ENCODE assay signal across 8 cellular contexts in the genomic region with DNA sequence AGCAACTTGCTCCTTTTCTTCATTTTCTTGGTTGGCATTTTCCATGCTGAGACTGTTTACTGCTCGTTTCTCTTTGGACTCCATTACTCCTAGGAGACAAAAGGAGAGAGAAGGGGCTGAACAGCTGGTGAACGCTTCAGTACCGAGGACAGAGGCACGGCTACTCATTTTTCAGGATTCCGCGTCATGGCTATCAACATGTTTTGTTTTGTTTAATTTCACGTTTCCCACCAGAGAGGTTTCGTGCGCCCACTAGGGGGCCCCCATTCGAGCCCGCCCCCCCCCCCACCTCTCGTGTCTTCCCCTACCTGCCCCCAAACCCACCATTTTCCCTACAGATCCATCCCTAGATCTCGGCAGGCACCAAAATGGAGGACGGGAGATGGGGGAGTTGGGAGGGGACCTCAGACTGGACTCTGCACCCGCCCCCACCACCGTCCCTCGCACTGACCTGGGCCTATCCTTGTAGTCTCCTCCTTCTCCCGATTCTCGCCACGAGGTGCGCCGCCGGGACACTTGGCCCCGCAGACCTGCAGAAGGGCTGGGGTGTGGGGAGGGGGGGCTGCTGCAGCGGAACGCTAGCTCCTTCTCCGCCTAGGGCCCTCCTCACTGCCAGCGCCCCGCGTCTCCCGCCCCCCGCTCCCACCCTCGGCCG. TPM values are rescaled to one million over a fixed set of nuclear protein-coding genes. Genes with fewer than 3 reads are reported as not detected.
A peak's percentile ranks its signal among the peaks of the same experiment; 100 is the strongest.
DNase-seq lines count a peak whose midpoint lies in the region; ATAC-seq and TF ChIP-seq lines count a peak whose summit lies in the region.

No MANE protein-coding gene starts in this region.

- H3K36me3 ChIP-seq in spleen = no peaks in the 10 kb centered on the region

- H3K4me3 Mint-ChIP-seq in WTC11 = peak overlapping the region; percentile 72

- TF ChIP-seq CTCF in AG09309 (IDR thresholded peaks at IDR 0.05; ENCODE audit: control insufficient read depth, insufficient read depth, low read depth, low read length, missing control alignments) (no peak), WTC11 (IDR thresholded peaks at IDR 0.05) (no peak), spleen (IDR thresholded peaks at IDR 0.05 in 8 of 11, conservative IDR thresholded peaks at IDR 0.05 in 3 of 11) (no peak)

- no peak for TF ChIP-seq RAD21 in Ishikawa (IDR thresholded peaks at IDR 0.05; ENCODE audit: low read depth)

- peak overlapping the region; percentile 3 for H3K27ac Mint-ChIP-seq in WTC11

- H3K27me3 Mint-ChIP-seq in WTC11 (ENCODE audit: low read depth) = peaks cover 16% of the 10 kb centered on the region

- 2% methylated on average over 32 of the region's 34 CpGs for WGBS in right cardiac atrium
- WGBS in spleen, 5 donors = 2 to 28% (median 9%) methylated on average over 20 to 34 of the region's 34 CpGs

- H3K9me3 Mint-ChIP-seq in WTC11 = no peaks in the 10 kb centered on the region

- ATAC-seq in WTC11 = peak; percentile 71
- peak in 1 of 2 donors; percentile 41 for ATAC-seq in right cardiac atrium
- ATAC-seq in GM21723 (IDR thresholded peaks at IDR 0.05; ENCODE audit: unreplicated experiment) = no peak

- POLR2A ChIA-PET in WTC11 (lab: Charles Lee) = interaction anchor here (0.6 kb wide), 1 partner anchor 108 kb away, joined by 3 read pairs; no protein-coding TSS in a partner anchor

- no peak for TF ChIP-seq POLR2A in spleen (IDR thresholded peaks at IDR 0.05)

- H3K36me3 Mint-ChIP-seq in WTC11 = peaks cover 4% of the 10 kb centered on the region; the same call in 1 of the 2 replicates

- H3K4me3 ChIP-seq in AG09309 (ENCODE audit: control insufficient read depth, low read depth, low read length) (peak overlapping the region; percentile 45), right cardiac atrium (ENCODE audit: low read length) (peak overlapping the region; percentile 11), spleen (peak overlapping the region in 7 of 8 donors; percentile 15 to 59 (median 29))

- H3K4me1 ChIP-seq in right cardiac atrium (ENCODE audit: control insufficient read depth, insufficient read depth, low read length) (no peaks in the 10 kb centered on the region), spleen (no peaks in the 10 kb centered on the region)

- H3K9me3 ChIP-seq in right cardiac atrium (ENCODE audit: control insufficient read depth, low read length) (no peaks in the 10 kb centered on the region), spleen (no peaks in the 10 kb centered on the region)

- 0 out of 2 replicates have a peak, but pooled peaks cover 2% of the 10 kb centered on the region for H3K4me1 Mint-ChIP-seq in WTC11

- H3K27me3 ChIP-seq in right cardiac atrium (ENCODE audit: control insufficient read depth, insufficient read depth) (no peaks in the 10 kb centered on the region), spleen (replicated peaks in 1 of 7) (peaks cover 0 to 20% (median 10%) of the 10 kb centered on the region in 7 donors)

- no peak for TF ChIP-seq EP300 in Ishikawa (IDR thresholded peaks at IDR 0.05; ENCODE audit: borderline replicate concordance)

- H3K27ac ChIP-seq in right cardiac atrium (ENCODE audit: low read length) = no peak overlapping the region
- H3K27ac ChIP-seq in spleen = no peak overlapping the region

- DNase-seq in AG09309 (ENCODE audit: low read depth) (no peak), WTC11 (ENCODE audit: low spot score) (peak; percentile 43), right cardiac atrium (peak in 2 of 3 donors; percentile 21 to 51), spleen (no peak), NK-92 (lab: John Stamatoyannopoulos, UW; ENCODE audit: unreplicated experiment) (no peak), NCI-H128 (lab: John Stamatoyannopoulos, UW; ENCODE audit: unreplicated experiment) (no peak)

- CTCF ChIA-PET in WTC11 (lab: Charles Lee) = interaction anchor here (1.4 kb wide), 1 partner anchor 112 kb away, joined by 9 read pairs; no protein-coding TSS in a partner anchor

- intact Hi-C loops in right cardiac atrium (cut with DNase I) (no loop called here), spleen (cut with DNase I; ENCODE audit: low total_unique reads) (no loop called here)

TF ChIP-seq in Ishikawa, 13 proteins besides CTCF, POLR2A, EP300 and RAD21 (continues in another document):
- TF ChIP-seq NFIC (IDR thresholded peaks at IDR 0.05) (no peak), CEBPB (IDR thresholded peaks at IDR 0.05) (no peak), YY1 (IDR thresholded peaks at IDR 0.05; ENCODE audit: low read depth) (peak; percentile 52; the same call in 1 of the 2 replicates), FOXM1 (IDR thresholded peaks at IDR 0.05; ENCODE audit: borderline replicate concordance, low read depth) (no peak)
- TF ChIP-seq, protein P1, sequence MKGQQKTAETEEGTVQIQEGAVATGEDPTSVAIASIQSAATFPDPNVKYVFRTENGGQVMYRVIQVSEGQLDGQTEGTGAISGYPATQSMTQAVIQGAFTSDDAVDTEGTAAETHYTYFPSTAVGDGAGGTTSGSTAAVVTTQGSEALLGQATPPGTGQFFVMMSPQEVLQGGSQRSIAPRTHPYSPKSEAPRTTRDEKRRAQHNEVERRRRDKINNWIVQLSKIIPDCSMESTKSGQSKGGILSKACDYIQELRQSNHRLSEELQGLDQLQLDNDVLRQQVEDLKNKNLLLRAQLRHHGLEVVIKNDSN (IDR thresholded peaks at IDR 0.05) = no peak
- TF ChIP-seq, protein P2, sequence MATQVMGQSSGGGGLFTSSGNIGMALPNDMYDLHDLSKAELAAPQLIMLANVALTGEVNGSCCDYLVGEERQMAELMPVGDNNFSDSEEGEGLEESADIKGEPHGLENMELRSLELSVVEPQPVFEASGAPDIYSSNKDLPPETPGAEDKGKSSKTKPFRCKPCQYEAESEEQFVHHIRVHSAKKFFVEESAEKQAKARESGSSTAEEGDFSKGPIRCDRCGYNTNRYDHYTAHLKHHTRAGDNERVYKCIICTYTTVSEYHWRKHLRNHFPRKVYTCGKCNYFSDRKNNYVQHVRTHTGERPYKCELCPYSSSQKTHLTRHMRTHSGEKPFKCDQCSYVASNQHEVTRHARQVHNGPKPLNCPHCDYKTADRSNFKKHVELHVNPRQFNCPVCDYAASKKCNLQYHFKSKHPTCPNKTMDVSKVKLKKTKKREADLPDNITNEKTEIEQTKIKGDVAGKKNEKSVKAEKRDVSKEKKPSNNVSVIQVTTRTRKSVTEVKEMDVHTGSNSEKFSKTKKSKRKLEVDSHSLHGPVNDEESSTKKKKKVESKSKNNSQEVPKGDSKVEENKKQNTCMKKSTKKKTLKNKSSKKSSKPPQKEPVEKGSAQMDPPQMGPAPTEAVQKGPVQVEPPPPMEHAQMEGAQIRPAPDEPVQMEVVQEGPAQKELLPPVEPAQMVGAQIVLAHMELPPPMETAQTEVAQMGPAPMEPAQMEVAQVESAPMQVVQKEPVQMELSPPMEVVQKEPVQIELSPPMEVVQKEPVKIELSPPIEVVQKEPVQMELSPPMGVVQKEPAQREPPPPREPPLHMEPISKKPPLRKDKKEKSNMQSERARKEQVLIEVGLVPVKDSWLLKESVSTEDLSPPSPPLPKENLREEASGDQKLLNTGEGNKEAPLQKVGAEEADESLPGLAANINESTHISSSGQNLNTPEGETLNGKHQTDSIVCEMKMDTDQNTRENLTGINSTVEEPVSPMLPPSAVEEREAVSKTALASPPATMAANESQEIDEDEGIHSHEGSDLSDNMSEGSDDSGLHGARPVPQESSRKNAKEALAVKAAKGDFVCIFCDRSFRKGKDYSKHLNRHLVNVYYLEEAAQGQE (IDR thresholded peaks at IDR 0.05; ENCODE audit: low read depth) = peak; percentile 84

TF ChIP-seq in WTC11, 78 proteins besides CTCF, POLR2A, EP300 and RAD21:
- no peak for TF ChIP-seq GRHL2 (CRISPR knock-in tag; IDR thresholded peaks at IDR 0.05; ENCODE audit: insufficient replicate concordance, severe bottlenecking)
- TF ChIP-seq ELF4 (CRISPR knock-in tag; IDR thresholded peaks at IDR 0.05; ENCODE audit: low read depth) = no peak
- no peak for TF ChIP-seq NR3C1 (CRISPR knock-in tag; conservative IDR thresholded peaks at IDR 0.05; ENCODE audit: low read depth)
- no peak for TF ChIP-seq NFYB (CRISPR knock-in tag; conservative IDR thresholded peaks at IDR 0.05; ENCODE audit: low read depth)
- no peak for TF ChIP-seq CBFB (CRISPR knock-in tag; IDR thresholded peaks at IDR 0.05; ENCODE audit: low read depth)
- TF ChIP-seq CREM (CRISPR knock-in tag; IDR thresholded peaks at IDR 0.05) = no peak
- TF ChIP-seq NFE2L1 (CRISPR knock-in tag; IDR thresholded peaks at IDR 0.05) = no peak
- TF ChIP-seq SMAD3 (CRISPR knock-in tag; IDR thresholded peaks at IDR 0.05; ENCODE audit: borderline replicate concordance) = no peak

RNA-seq across cellular contexts. Expression of a gene that starts 0.7 kb away (rescaled TPM):
- total RNA-seq in WTC11 (2021) (45.2 to 49.3 TPM (median 46.8 TPM) in 3 replicates), right cardiac atrium (10 to 100 TPM in 2 of 4 donors, 1 to 10 TPM in 2; 3.7 to 13.2 (median 9.3) TPM), spleen (1 to 10 TPM in 6 of 7 donors, under 1 TPM in 1; 0.85 to 3.4 (median 1.4) TPM)
- polyA plus RNA-seq in right cardiac atrium (25.8 TPM), spleen (1 to 10 TPM in 2 of 3 donors, under 1 TPM in 1; 1.00 to 5.9 (median 1.9) TPM)

RNA-seq across cellular contexts. Expression of a gene that starts 29.6 kb away (rescaled TPM):
- total RNA-seq in WTC11 (2021) (not detected in 3 replicates), right cardiac atrium (1 to 10 TPM; 1.2 to 2.1 (median 2.0) TPM), spleen (1 to 10 TPM in 1 of 7 donors, under 1 TPM in 6; 0.46 to 1.8 (median 0.67) TPM)
- polyA plus RNA-seq in right cardiac atrium (0.50 TPM), spleen (under 1 TPM; 0.26 to 0.83 (median 0.61) TPM)

Comparison
In these comparisons a context has a peak if more than half of its experiments do, and no peak if none do; other contexts are left out.
1. DNase-seq: peak in WTC11 (single experiment) and right cardiac atrium (2 of 3); none in AG09309 (single experiment), spleen (single experiment), NK-92 (single experiment) and NCI-H128 (single experiment).
2. Peak in every context shown above with its lines, with median percentiles within 50 percentile points of each other: H3K4me3 ChIP-seq.